In genomic region chrX:30493348-30493747, GRCh38 we compare ENCODE assay signal across 17 cellular contexts.
DNase-seq lines count a peak whose midpoint lies in the region; ATAC-seq and TF ChIP-seq lines count a peak whose summit lies in the region.
"Had no signal": no experiment of that assay in that cellular context is flagged by ENCODE, and none has a peak within 500 bp of the region (broad histone marks: within the 10 kb centered on the region; RNA-seq: fewer than 3 reads in every experiment).

No MANE protein-coding gene starts in this region.

- no peak overlapping the region for H4K91ac ChIP-seq in H9 (ENCODE audit: insufficient read length, low read depth, low read length)

- peaks cover 4 to 56% of the 10 kb centered on the region in 2 experiments; a peak in 4 of 5 replicates for H3K9me3 Mint-ChIP-seq in H9
- H3K9me3 Mint-ChIP-seq in type B pancreatic cell: no peaks in the 10 kb centered on the region
- no peaks in the 10 kb centered on the region for H3K9me3 Mint-ChIP-seq in CD4-positive, alpha-beta memory T cell
- H3K9me3 Mint-ChIP-seq: CD14-positive monocyte, HFFc6 had no signal

- H3T11ph ChIP-seq in H9 (ENCODE audit: low read length): no peak overlapping the region

- CTCF ChIA-PET in CD4-positive, alpha-beta memory T cell (lab: Charles Lee; ENCODE audit: partially characterized antibody): no interaction called here

- H3K9me3 ChIP-seq in H9 (ENCODE audit: control insufficient read depth, low read depth, low read length): no peaks in the 10 kb centered on the region
- no peaks in the 10 kb centered on the region for H3K9me3 ChIP-seq in WERI-Rb-1 (ENCODE audit: severe bottlenecking)
- H3K9me3 ChIP-seq in CD4-positive, alpha-beta memory T cell (ENCODE audit: control insufficient read depth in 1 of 2, low read length in 2 of 2): no peaks in the 10 kb centered on the region
- H3K9me3 ChIP-seq in BE2C: no peaks in the 10 kb centered on the region
- H3K9me3 ChIP-seq: A549, Caco-2 had no signal

- no peak overlapping the region for H3K56ac ChIP-seq in H9 (ENCODE audit: insufficient read length, low read depth, low read length)

- no peaks in the 10 kb centered on the region for H3K23me2 ChIP-seq in H9 (ENCODE audit: insufficient read length, low read depth, low read length, poor library complexity, severe bottlenecking)

- H3K36me3 ChIP-seq in WERI-Rb-1: no peaks in the 10 kb centered on the region
- H3K36me3 ChIP-seq in CD4-positive, alpha-beta memory T cell (ENCODE audit: insufficient read depth, low read length): no peaks in the 10 kb centered on the region
- H3K36me3 ChIP-seq in BE2C: no peaks in the 10 kb centered on the region

- H3K23ac ChIP-seq in H9 (ENCODE audit: insufficient read length, low read depth, low read length): no peak overlapping the region

- no peak overlapping the region for H2AFZ ChIP-seq in H9 (ENCODE audit: low read length)

- no peak overlapping the region for H3K4ac ChIP-seq in H9 (ENCODE audit: low read depth, low read length)

- H3K4me3 Mint-ChIP-seq in H9: no peak overlapping the region
- H3K4me3 Mint-ChIP-seq in type B pancreatic cell: no peak overlapping the region
- H3K4me3 Mint-ChIP-seq in CD4-positive, alpha-beta memory T cell: no peak overlapping the region
- H3K4me3 Mint-ChIP-seq: CD14-positive monocyte; CD8-positive, alpha-beta memory T cell; HFFc6 had no signal

- no peak overlapping the region for H2BK12ac ChIP-seq in H9 (ENCODE audit: insufficient read length, low read depth, low read length)

- no peak overlapping the region for H2BK120ac ChIP-seq in H9 (ENCODE audit: low read depth, low read length, poor library complexity, severe bottlenecking)

- H3K27me3 Mint-ChIP-seq in H9 (ENCODE audit: low read depth): no peaks in the 10 kb centered on the region
- no peaks in the 10 kb centered on the region for H3K27me3 Mint-ChIP-seq in type B pancreatic cell
- H3K27me3 Mint-ChIP-seq in CD4-positive, alpha-beta memory T cell: no peaks in the 10 kb centered on the region
- H3K27me3 Mint-ChIP-seq: CD8-positive, alpha-beta memory T cell had no signal

- no CpG with 5 or more reads among the region's 1 CpG for WGBS in H9 (ENCODE audit: extremely low coverage, insufficient read length, low lambda C conversion rate)

- no peaks in the 10 kb centered on the region; a peak in 1 of 7 replicates for H3K36me3 Mint-ChIP-seq in H9 (ENCODE audit: insufficient read depth in 1 of 3, low read depth in 3 of 3)
- H3K36me3 Mint-ChIP-seq in type B pancreatic cell: no peaks in the 10 kb centered on the region
- no peaks in the 10 kb centered on the region for H3K36me3 Mint-ChIP-seq in CD4-positive, alpha-beta memory T cell
- H3K36me3 Mint-ChIP-seq: CD14-positive monocyte; CD8-positive, alpha-beta memory T cell had no signal

- intact Hi-C loops in CD4-positive, alpha-beta memory T cell (cut with micrococcal nuclease): no loop called here

- no peak overlapping the region for H3K18ac ChIP-seq in H9 (ENCODE audit: insufficient read length, low read depth, low read length)

- H4K5ac ChIP-seq in H9 (ENCODE audit: insufficient read length, low read depth, low read length): no peak overlapping the region

- no peak overlapping the region for H2BK15ac ChIP-seq in H9 (ENCODE audit: low read depth, low read length)

- no peak overlapping the region for H2AK5ac ChIP-seq in H9 (ENCODE audit: insufficient read length, low read length)

- H2BK5ac ChIP-seq in H9 (ENCODE audit: insufficient read length, low read length): no peak overlapping the region

- H3K9ac ChIP-seq in H9 (ENCODE audit: extremely low read depth, insufficient read length, low read length): no peak overlapping the region

- H3K79me1 ChIP-seq in H9 (ENCODE audit: insufficient read depth, low read depth, low read length, poor library complexity, severe bottlenecking): no peaks in the 10 kb centered on the region

- H3K27ac Mint-ChIP-seq in H9: no peak overlapping the region
- H3K27ac Mint-ChIP-seq in type B pancreatic cell: no peak overlapping the region
- no peak overlapping the region for H3K27ac Mint-ChIP-seq in CD4-positive, alpha-beta memory T cell
- H3K27ac Mint-ChIP-seq: CD14-positive monocyte; CD8-positive, alpha-beta memory T cell; HFFc6 had no signal

- H3K14ac ChIP-seq in H9 (ENCODE audit: insufficient read depth, low read length): no peak overlapping the region

- no peak overlapping the region for H3K4me2 ChIP-seq in H9 (ENCODE audit: insufficient read depth, insufficient read length, low read length)
- H3K4me2 ChIP-seq: A549 had no signal

- POLR2A ChIA-PET in CD4-positive, alpha-beta memory T cell (lab: Charles Lee; ENCODE audit: partially characterized antibody): no interaction called here

- DNase-seq in H9: no peak
- DNase-seq in WERI-Rb-1: no peak
- DNase-seq in choroid plexus epithelial cell (ENCODE audit: low read depth): no peak
- DNase-seq in type B pancreatic cell (ENCODE audit: extremely low spot score, unreplicated experiment): no peak
- DNase-seq in activated CD4-positive, CD25-positive, alpha-beta regulatory T cell treated with anti-CD3 and anti-CD28 coated beads, Interleukin-2, amount 50 U/mL, for 72 hours: no peak
- DNase-seq in CD4-positive, alpha-beta memory T cell: no peak
- no peak for DNase-seq in stimulated activated naive CD8-positive, alpha-beta T cell treated with anti-CD3 and anti-CD28 coated beads, Interleukin-15, Interleukin-2, amounts not matched to agents 100 U/mL and 50 U/mL, for 24 hours
- DNase-seq in BE2C: no peak
- DNase-seq: Caco-2; CD8-positive, alpha-beta memory T cell; DND-41; GF-D8; HFFc6; Karpas-422 had no signal

- H3K4me3 ChIP-seq in WERI-Rb-1 (ENCODE audit: low read depth, low read length) (no peak overlapping the region), choroid plexus epithelial cell (ENCODE audit: low read depth, low read length) (no peak overlapping the region), BE2C (ENCODE audit: low read depth, low read length) (no peak overlapping the region)
- H3K4me3 ChIP-seq in CD4-positive, alpha-beta memory T cell (ENCODE audit: low read length in 2 of 2): no peak overlapping the region
- H3K4me3 ChIP-seq: A549 had no signal

- no peaks in the 10 kb centered on the region for H3K27me3 ChIP-seq in H9 (ENCODE audit: insufficient read depth, low read length)
- H3K27me3 ChIP-seq in WERI-Rb-1 (ENCODE audit: insufficient read depth, low read depth, severe bottlenecking): peaks cover 8% of the 10 kb centered on the region
- H3K27me3 ChIP-seq in CD4-positive, alpha-beta memory T cell (ENCODE audit: insufficient read depth, low read length): no peaks in the 10 kb centered on the region
- H3K27me3 ChIP-seq in BE2C: no peaks in the 10 kb centered on the region

- peaks cover 2 to 4% of the 10 kb centered on the region in 2 experiments for H3K4me1 Mint-ChIP-seq in H9
- H3K4me1 Mint-ChIP-seq in type B pancreatic cell (ENCODE audit: unreplicated experiment): peaks cover 4% of the 10 kb centered on the region
- H3K4me1 Mint-ChIP-seq in CD4-positive, alpha-beta memory T cell: no peaks in the 10 kb centered on the region
- H3K4me1 Mint-ChIP-seq: CD14-positive monocyte; CD8-positive, alpha-beta memory T cell had no signal

- H3K79me2 ChIP-seq in H9 (ENCODE audit: insufficient read depth, low read length): no peaks in the 10 kb centered on the region

- no peak for ATAC-seq in stimulated activated naive CD8-positive, alpha-beta T cell treated with anti-CD3 and anti-CD28 coated beads, Interleukin-15, Interleukin-2, amounts not matched to agents 100 U/mL and 50 U/mL, for 24 hours

- peak; percentile 42 for TF ChIP-seq CTCF in H9 (conservative IDR thresholded peaks at IDR 0.05)
- 0 out of 2 replicates have a peak, but pooled peaks have one; percentile 20 for TF ChIP-seq CTCF in WERI-Rb-1 (IDR thresholded peaks at IDR 0.05; ENCODE audit: low read depth, low read length)
- peak; percentile 8 for TF ChIP-seq CTCF in choroid plexus epithelial cell (conservative IDR thresholded peaks at IDR 0.05; ENCODE audit: low read depth, low read length)
- peak; percentile 35 for TF ChIP-seq CTCF in type B pancreatic cell (conservative IDR thresholded peaks at IDR 0.05)
- TF ChIP-seq CTCF in BE2C (IDR thresholded peaks at IDR 0.05; ENCODE audit: low read depth, low read length): no peak

- H3K27ac ChIP-seq in H9 (ENCODE audit: insufficient read length, low read depth, low read length) (no peak overlapping the region), WERI-Rb-1 (no peak overlapping the region)
- no peak overlapping the region for H3K27ac ChIP-seq in CD4-positive, alpha-beta memory T cell (ENCODE audit: low read depth, low read length)
- H3K27ac ChIP-seq: A549, HL-60 had no signal

- H3K4me1 ChIP-seq in H9 (ENCODE audit: insufficient read depth, low read length): no peaks in the 10 kb centered on the region
- no peaks in the 10 kb centered on the region for H3K4me1 ChIP-seq in CD4-positive, alpha-beta memory T cell (ENCODE audit: insufficient read depth, low read length)
- no peaks in the 10 kb centered on the region for H3K4me1 ChIP-seq in BE2C
- H3K4me1 ChIP-seq: A549, Caco-2 had no signal

- no peak overlapping the region for H2BK20ac ChIP-seq in H9 (ENCODE audit: low read depth, low read length, poor library complexity, severe bottlenecking)

- H4K8ac ChIP-seq in H9 (replicated peaks; ENCODE audit: insufficient read length, low read depth, low read length): no peak overlapping the region

- H4K20me1 ChIP-seq in H9 (ENCODE audit: control insufficient read depth, insufficient read depth, insufficient read length): no peaks in the 10 kb centered on the region
